Comparison of ENCODE assay signal across 8 cellular contexts in the genomic region with DNA sequence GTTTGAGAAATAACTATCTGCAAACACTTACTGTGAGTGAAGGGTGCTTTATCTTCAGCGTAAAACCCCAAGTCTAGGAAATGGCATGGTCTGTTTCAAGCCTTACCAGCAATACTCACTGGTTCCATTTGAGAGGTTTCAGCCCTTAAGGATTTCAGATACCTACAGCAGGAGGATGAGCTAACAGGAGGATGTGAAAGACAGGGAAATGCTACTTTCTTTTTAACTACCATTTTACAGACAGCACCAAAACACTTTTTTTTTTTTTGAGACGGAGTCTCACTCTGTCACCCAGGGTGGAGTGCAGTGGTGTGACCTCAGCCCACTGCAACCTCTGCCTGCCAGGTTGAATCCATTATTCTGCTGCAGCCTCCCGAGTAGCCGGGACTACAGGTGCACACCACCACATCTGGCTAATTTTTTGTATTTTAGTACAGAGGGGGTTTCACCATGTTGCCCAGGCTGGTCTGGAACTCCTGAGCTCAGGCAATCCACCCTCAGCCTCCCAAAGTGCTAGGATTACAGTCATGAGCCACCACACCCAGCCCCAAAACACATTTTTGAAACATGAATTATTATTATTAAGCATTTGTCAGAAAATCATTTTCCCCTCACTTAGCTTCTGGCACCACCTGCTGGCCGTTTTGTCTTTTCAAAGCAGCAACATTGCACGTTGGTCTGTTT. TPM values are rescaled to one million over a fixed set of nuclear protein-coding genes. Genes with fewer than 3 reads are reported as not detected.
DNase-seq lines count a peak whose midpoint lies in the region; ATAC-seq and TF ChIP-seq lines count a peak whose summit lies in the region.

No MANE protein-coding gene starts in this region.

- ATAC-seq in CD4-positive, CD25-positive, alpha-beta regulatory T cell (ENCODE audit: low read depth in 2 of 2) = no peak
- no peak for ATAC-seq in gastroesophageal sphincter
- ATAC-seq in GM18907 (IDR thresholded peaks at IDR 0.05; ENCODE audit: unreplicated experiment) = no peak

- 20 to 53% methylated on average over 3 to 6 of the region's 6 CpGs for WGBS in gastroesophageal sphincter (ENCODE audit: low coverage in 1 of 2), 2 donors

- no peaks in the 10 kb centered on the region for H3K27me3 Mint-ChIP-seq in CD4-positive, CD25-positive, alpha-beta regulatory T cell

- no peaks in the 10 kb centered on the region for H3K27me3 ChIP-seq in CD4-positive, CD25-positive, alpha-beta regulatory T cell (ENCODE audit: control insufficient read depth, insufficient read depth, low read length)
- no peaks in the 10 kb centered on the region for H3K27me3 ChIP-seq in gastroesophageal sphincter
- no peaks in the 10 kb centered on the region for H3K27me3 ChIP-seq in uterus

- no peak for TF ChIP-seq EP300 in gastroesophageal sphincter (IDR thresholded peaks at IDR 0.05)

- TF ChIP-seq POLR2A in gastroesophageal sphincter (IDR thresholded peaks at IDR 0.05) = no peak
- TF ChIP-seq POLR2A in uterus (IDR thresholded peaks at IDR 0.05) = no peak

- H3K36me3 ChIP-seq in CD4-positive, CD25-positive, alpha-beta regulatory T cell (ENCODE audit: control insufficient read depth, insufficient read depth, low read length) = peaks cover 18% of the 10 kb centered on the region
- H3K36me3 ChIP-seq in gastroesophageal sphincter = peaks cover 0 to 23% of the 10 kb centered on the region in 2 donors
- H3K36me3 ChIP-seq in uterus = no peaks in the 10 kb centered on the region

- peaks cover 18 to 80% (median 41%) of the 10 kb centered on the region in 4 donors for H3K4me1 Mint-ChIP-seq in CD4-positive, CD25-positive, alpha-beta regulatory T cell

- TF ChIP-seq CTCF in HFF-Myc (IDR thresholded peaks at IDR 0.05; ENCODE audit: low read depth, low read length, missing control alignments) (peak; percentile 73), gastroesophageal sphincter (IDR thresholded peaks at IDR 0.05) (peak; percentile 61 to 84 (median 73)), uterus (IDR thresholded peaks at IDR 0.05) (peak; percentile 65 to 76 (median 70))

- peak overlapping the region; percentile 60 for H3K4me3 ChIP-seq in CD4-positive, CD25-positive, alpha-beta regulatory T cell (ENCODE audit: low read depth, low read length)
- H3K4me3 ChIP-seq in HFF-Myc (replicated peaks; ENCODE audit: low read depth, low read length) (no peak overlapping the region), gastroesophageal sphincter (no peak overlapping the region), uterus (no peak overlapping the region)

- peak overlapping the region; percentile 53 to 82 (median 73) for H3K27ac Mint-ChIP-seq in CD4-positive, CD25-positive, alpha-beta regulatory T cell

- peaks cover 21% of the 10 kb centered on the region for H3K36me3 Mint-ChIP-seq in CD4-positive, CD25-positive, alpha-beta regulatory T cell

- H3K9me3 ChIP-seq in CD4-positive, CD25-positive, alpha-beta regulatory T cell (ENCODE audit: control insufficient read depth in 2 of 2, low read length in 2 of 2) = no peaks in the 10 kb centered on the region
- H3K9me3 ChIP-seq in gastroesophageal sphincter (no peaks in the 10 kb centered on the region), uterus (no peaks in the 10 kb centered on the region)

- H3K4me1 ChIP-seq in CD4-positive, CD25-positive, alpha-beta regulatory T cell (ENCODE audit: control insufficient read depth, insufficient read depth, low read length, poor library complexity, severe bottlenecking) = peaks cover 53% of the 10 kb centered on the region
- H3K4me1 ChIP-seq in gastroesophageal sphincter (peaks cover 3 to 61% (median 16%) of the 10 kb centered on the region in 3 donors), uterus (peaks cover 9 to 13% of the 10 kb centered on the region in 2 donors)

- no peaks in the 10 kb centered on the region for H3K9me3 Mint-ChIP-seq in CD4-positive, CD25-positive, alpha-beta regulatory T cell

- intact Hi-C loops in posterior vena cava (cut with DNase I) (loop anchor here (5.0 to 10.0 kb wide), 3 partner anchors 255 to 383 kb away; partner anchors contain the start of gene ARL6IP4 (in 1 of the 2)), uterus (cut with DNase I; ENCODE audit: low total_unique reads) (loop anchor here (5.0 kb wide), 1 partner anchor 195 kb away; no protein-coding TSS in a partner anchor)

- H3K4me3 Mint-ChIP-seq in CD4-positive, CD25-positive, alpha-beta regulatory T cell = peak overlapping the region; percentile 56 to 87 (median 68)

- H3K27ac ChIP-seq in CD4-positive, CD25-positive, alpha-beta regulatory T cell (ENCODE audit: insufficient read depth, low read length, poor library complexity, severe bottlenecking) = peak overlapping the region; percentile 62
- H3K27ac ChIP-seq in gastroesophageal sphincter (peak overlapping the region in 3 of 4 donors; percentile 25 to 44 (median 33)), uterus (peak overlapping the region in 1 of 2 donors; percentile 39)

- DNase-seq in CD4-positive, CD25-positive, alpha-beta regulatory T cell = peak; percentile 57 to 80 (median 65)
- DNase-seq in HFF-Myc (ENCODE audit: extremely low read depth, low read depth) = no peak
- peak; percentile 67 for DNase-seq in RPMI8226
- DNase-seq in activated T-helper 9 cell treated with anti-CD3 and anti-CD28 coated beads, Interleukin-2, amount 50 U/mL, for 16 hours (ENCODE audit: low read depth) = peak; percentile 53
- peak; percentile 89 for DNase-seq in posterior vena cava (ENCODE audit: low spot score)
- peak; percentile 60 to 67 for DNase-seq in uterus

RNA-seq across cellular contexts. Expression of gene MTRFR, which starts 4.6 kb away (rescaled TPM):
- 31.0 TPM for total RNA-seq in CD4-positive, CD25-positive, alpha-beta regulatory T cell
- polyA plus RNA-seq in CD4-positive, CD25-positive, alpha-beta regulatory T cell = 10 to 100 TPM; 32.8 to 46.4 (median 44.2) TPM
- 10 to 100 TPM in 3 of 4 donors, 1 to 10 TPM in 1; 9.2 to 25.8 (median 12.9) TPM for total RNA-seq in gastroesophageal sphincter
- total RNA-seq in posterior vena cava = 1 to 10 TPM; 5.8 to 7.3 TPM
- total RNA-seq in uterus = 10 to 100 TPM in 2 of 4 donors, 1 to 10 TPM in 1, under 1 TPM in 1; 0.51 to 18.9 (median 8.3) TPM

RNA-seq across cellular contexts. Expression of gene MPHOSPH9, which starts 4.8 kb away (rescaled TPM):
- 83.5 TPM for total RNA-seq in CD4-positive, CD25-positive, alpha-beta regulatory T cell
- 10 to 100 TPM; 30.9 to 50.6 (median 41.0) TPM for polyA plus RNA-seq in CD4-positive, CD25-positive, alpha-beta regulatory T cell
- total RNA-seq in gastroesophageal sphincter (10 to 100 TPM; 11.5 to 26.8 (median 14.7) TPM), posterior vena cava (10 to 100 TPM; 12.6 to 18.7 TPM), uterus (100 to 1,000 TPM in 2 of 4 donors, 10 to 100 TPM in 2; 21.3 to 124 (median 75.1) TPM)

RNA-seq across cellular contexts. Expression of gene CDK2AP1, which starts 33.9 kb away (rescaled TPM):
- 9.2 TPM for total RNA-seq in CD4-positive, CD25-positive, alpha-beta regulatory T cell
- polyA plus RNA-seq in CD4-positive, CD25-positive, alpha-beta regulatory T cell = 1 to 10 TPM; 1.0 to 6.5 (median 3.2) TPM
- total RNA-seq in gastroesophageal sphincter (100 to 1,000 TPM in 3 of 4 donors, 10 to 100 TPM in 1; 94.9 to 203 (median 143) TPM), posterior vena cava (100 to 1,000 TPM; 121 to 123 TPM), uterus (100 to 1,000 TPM in 2 of 4 donors, 10 to 100 TPM in 2; 54.3 to 120 (median 89.9) TPM)
